8 cellular contexts compared by ENCODE assay signal in the genomic region with DNA sequence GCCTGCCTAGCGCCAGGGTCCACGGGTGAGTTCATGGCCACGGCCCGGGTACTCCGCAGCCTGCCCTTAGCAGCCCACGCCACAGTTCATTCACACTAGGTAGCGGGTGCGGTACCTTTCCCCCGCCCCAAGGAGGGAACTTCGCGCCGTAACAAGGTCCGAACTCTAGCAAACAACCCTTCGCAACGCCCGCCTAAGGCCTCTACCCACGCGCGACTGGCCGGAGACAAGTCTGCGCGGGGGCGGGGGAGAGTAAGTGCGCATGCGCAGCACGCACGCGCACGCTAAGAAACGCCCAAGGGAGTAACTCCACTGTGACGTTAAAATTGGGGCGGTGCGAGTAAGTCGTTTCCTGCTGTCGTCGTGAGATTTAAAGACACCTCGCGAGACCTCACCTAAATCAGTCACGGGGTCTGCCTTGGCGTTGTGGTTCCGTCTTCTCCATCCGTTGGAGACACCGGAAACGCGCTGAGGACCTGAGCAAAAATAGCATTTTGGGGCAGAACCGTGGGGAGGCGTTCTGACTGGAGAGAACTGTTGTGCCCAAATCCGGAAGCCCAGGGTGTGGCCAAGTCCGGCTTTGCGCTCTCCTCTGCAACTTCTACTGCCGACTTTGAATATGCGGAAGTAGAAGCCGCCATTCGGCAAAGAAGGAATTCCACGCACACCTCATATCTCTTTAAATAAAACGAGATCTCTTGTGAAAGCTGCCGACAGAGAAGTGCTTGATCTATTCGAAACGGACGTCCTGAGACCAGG. TPM values are rescaled to one million over a fixed set of nuclear protein-coding genes. Genes with fewer than 3 reads are reported as not detected.
DNase-seq lines count a peak whose midpoint lies in the region; ATAC-seq and TF ChIP-seq lines count a peak whose summit lies in the region.

Gene RAPGEF6, minus strand, starts transcription at position 234 of the 759 bp plus-strand sequence. Its CDS starts 199 bp downstream, at position 35.

- 0 to 1% methylated on average over 25 to 46 of the region's 60 CpGs for WGBS in tibial nerve, 2 donors

- H3K27ac ChIP-seq in cardiac muscle cell (peak within 1 kb of the TSS; percentile 98), parathyroid adenoma (peak within 1 kb of the TSS; percentile 99), tibial nerve (peak within 1 kb of the TSS; percentile 91 to 99 (median 95))

- H3K9me3 ChIP-seq in adipocyte (ENCODE audit: control insufficient read depth, low read length) = no peaks in the 10 kb centered on the region
- H3K9me3 ChIP-seq in cardiac muscle cell (ENCODE audit: low read depth) = no peaks in the 10 kb centered on the region
- no peaks in the 10 kb centered on the region for H3K9me3 ChIP-seq in parathyroid adenoma (ENCODE audit: control insufficient read depth, low read length)
- H3K9me3 ChIP-seq in tibial nerve = no peaks in the 10 kb centered on the region

- no peaks in the 10 kb centered on the region for H3K27me3 ChIP-seq in adipocyte (replicated peaks; ENCODE audit: control insufficient read depth, insufficient read depth, low read length)
- no peaks in the 10 kb centered on the region for H3K27me3 ChIP-seq in cardiac muscle cell
- H3K27me3 ChIP-seq in parathyroid adenoma (ENCODE audit: control insufficient read depth, insufficient read depth, low read length) = no peaks in the 10 kb centered on the region
- no peaks in the 10 kb centered on the region for H3K27me3 ChIP-seq in tibial nerve

- peak; percentile 92 for ATAC-seq in HG02798 (IDR thresholded peaks at IDR 0.05; ENCODE audit: poor library complexity, unreplicated experiment)

- H3K36me3 ChIP-seq in adipocyte (ENCODE audit: control insufficient read depth, insufficient read depth, low read length, severe bottlenecking) (no peaks in the 10 kb centered on the region), cardiac muscle cell (no peaks in the 10 kb centered on the region), parathyroid adenoma (ENCODE audit: control insufficient read depth, insufficient read depth, low read length) (no peaks in the 10 kb centered on the region), tibial nerve (no peaks in the 10 kb centered on the region)

- peak; percentile 97 for TF ChIP-seq EP300 in tibial nerve (IDR thresholded peaks at IDR 0.05)

- H3K4me2 ChIP-seq in parathyroid adenoma (ENCODE audit: low read length) = peak within 1 kb of the TSS; percentile 94

- peak within 1 kb of the TSS; percentile 87 for H3K4me3 ChIP-seq in GM12875 (ENCODE audit: low read depth, low read length)
- peak within 1 kb of the TSS; percentile 97 for H3K4me3 ChIP-seq in adipocyte (ENCODE audit: low read length)
- peak within 1 kb of the TSS; percentile 67 for H3K4me3 ChIP-seq in cardiac muscle cell
- H3K4me3 ChIP-seq in parathyroid adenoma (ENCODE audit: low read depth, low read length) = peak within 1 kb of the TSS; percentile 86
- peak within 1 kb of the TSS; percentile 60 to 92 (median 77) for H3K4me3 ChIP-seq in tibial nerve

- peaks cover 40% of the 10 kb centered on the region for H3K79me2 ChIP-seq in parathyroid adenoma

- H3K4me1 ChIP-seq in adipocyte (ENCODE audit: control insufficient read depth, insufficient read depth, low read length) (peaks cover 35% of the 10 kb centered on the region), cardiac muscle cell (ENCODE audit: low read depth) (peaks cover 26% of the 10 kb centered on the region), parathyroid adenoma (peaks cover 18% of the 10 kb centered on the region), tibial nerve (peaks cover 0 to 49% (median 25%) of the 10 kb centered on the region in 4 donors)

- TF ChIP-seq POLR2A in tibial nerve (IDR thresholded peaks at IDR 0.05) = peak; percentile 69 to 93

- peak within 1 kb of the TSS; percentile 96 for H3K9ac ChIP-seq in adipocyte (ENCODE audit: low read length)
- H3K9ac ChIP-seq in parathyroid adenoma = peak within 1 kb of the TSS; percentile 85

- peak within 1 kb of the TSS; percentile 87 for H2AFZ ChIP-seq in parathyroid adenoma

- no peak for TF ChIP-seq CTCF in GM12875 (IDR thresholded peaks at IDR 0.05; ENCODE audit: borderline replicate concordance, insufficient read depth, low read depth, low read length)
- TF ChIP-seq CTCF in cardiac muscle cell (IDR thresholded peaks at IDR 0.05; ENCODE audit: low read depth, low read length) = peak; percentile 10
- TF ChIP-seq CTCF in parathyroid adenoma (IDR thresholded peaks at IDR 0.05) = no peak
- TF ChIP-seq CTCF in tibial nerve (IDR thresholded peaks at IDR 0.05) = peak in 2 of 5 experiments; percentile 48 to 60

- peak; percentile 99 for DNase-seq in NCI-H1436 (lab: John Stamatoyannopoulos, UW)
- DNase-seq in T follicular helper cell (ENCODE audit: low read depth) = peak; percentile 95
- DNase-seq in adipocyte (ENCODE audit: low read depth) = peak; percentile 100
- DNase-seq in cardiac muscle cell (ENCODE audit: low read depth in 1 of 2, low spot score in 1 of 2) = peak; percentile 99 to 100
- DNase-seq in tibial nerve (ENCODE audit: low spot score in 2 of 2) = peak; percentile 96 to 99

RNA-seq across cellular contexts. Expression of gene RAPGEF6, which starts in this region (rescaled TPM):
- total RNA-seq in cardiac muscle cell (16.0 and 22.3 TPM in 2 replicates), tibial nerve (10 to 100 TPM; 25.1 to 36.4 (median 26.6) TPM)
- polyA plus RNA-seq in cardiac muscle cell = 8.5 and 10.8 TPM in 2 replicates

Comparison
In these comparisons a context has a peak if more than half of its experiments do, and no peak if none do; other contexts are left out.
1. Peak in every context shown above with its lines: DNase-seq, ATAC-seq, H3K4me3 ChIP-seq and H3K27ac ChIP-seq.